9 cellular contexts compared by ENCODE assay signal in the genomic region with DNA sequence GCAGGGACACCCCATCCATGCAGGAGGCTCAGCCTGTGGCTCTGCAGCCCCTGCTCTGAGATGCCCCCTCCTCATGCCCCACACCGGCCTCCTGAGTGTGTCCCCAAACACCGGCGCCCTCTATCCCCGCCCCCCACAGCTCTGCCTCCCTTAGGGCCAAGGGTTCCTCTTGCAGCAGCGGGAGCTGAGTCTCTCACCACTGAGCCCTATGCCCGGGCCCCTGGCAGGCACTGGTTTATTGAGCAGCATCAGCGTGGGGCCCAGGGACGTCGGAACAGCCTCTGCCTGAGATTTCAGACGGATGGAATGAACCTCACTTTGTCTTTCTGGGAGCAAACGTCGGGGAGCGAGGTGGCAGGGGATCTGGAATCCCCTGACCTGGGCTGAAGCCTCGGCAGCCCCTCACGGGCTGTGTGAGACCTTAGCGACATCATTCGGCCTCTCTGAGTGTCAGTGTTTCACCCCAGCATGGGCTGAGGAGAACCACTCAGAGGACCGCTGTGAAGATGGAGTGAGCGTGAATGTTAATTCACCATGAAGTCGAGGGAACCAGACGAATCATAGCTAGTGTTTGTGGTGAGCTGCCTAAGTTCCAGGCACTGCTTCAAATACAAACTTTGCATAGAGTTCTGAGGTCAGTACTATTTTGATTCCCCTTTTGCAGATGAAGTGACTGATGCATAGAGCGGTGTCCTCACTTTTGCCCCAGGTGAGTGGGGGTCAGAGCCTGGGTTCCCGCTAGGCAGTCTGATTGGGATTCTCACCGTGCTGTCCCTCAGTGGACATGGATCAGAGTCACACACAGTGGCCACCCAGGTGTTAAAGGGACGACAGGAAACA. TPM values are rescaled to one million over a fixed set of nuclear protein-coding genes. Genes with fewer than 3 reads are reported as not detected.
DNase-seq lines count a peak whose midpoint lies in the region; ATAC-seq and TF ChIP-seq lines count a peak whose summit lies in the region.
"Had no signal": no experiment of that assay in that cellular context is flagged by ENCODE, and none has a peak within 500 bp of the region (broad histone marks: within the 10 kb centered on the region; RNA-seq: fewer than 3 reads in every experiment).

No MANE protein-coding gene starts in this region.

- no peak overlapping the region for H3K4me2 ChIP-seq in PC-3 (ENCODE audit: low read length)

- H3K4me3 ChIP-seq in mucosa of descending colon (no peak overlapping the region), PC-3 (ENCODE audit: low read length) (no peak overlapping the region), WERI-Rb-1 (ENCODE audit: low read depth, low read length) (no peak overlapping the region)

- H3F3A ChIP-seq in PC-3 (ENCODE audit: low read length, unreplicated experiment), result no peaks in the 10 kb centered on the region

- H2AFZ ChIP-seq in PC-3 (ENCODE audit: low read length), result no peak overlapping the region

- H3K79me2 ChIP-seq in PC-3 (ENCODE audit: low read length), result no peaks in the 10 kb centered on the region

- H3K9me3 ChIP-seq in mucosa of descending colon (no peaks in the 10 kb centered on the region), PC-3 (ENCODE audit: low read length) (no peaks in the 10 kb centered on the region), WERI-Rb-1 (ENCODE audit: severe bottlenecking) (no peaks in the 10 kb centered on the region)

- H3K4me1 ChIP-seq in mucosa of descending colon (ENCODE audit: low read depth) (peaks cover 16% of the 10 kb centered on the region), PC-3 (ENCODE audit: insufficient read depth, low read length) (peaks cover 33% of the 10 kb centered on the region)

- POLR2A ChIA-PET in PC-3 (lab: Charles Lee; ENCODE audit: unreplicated experiment), result interaction anchor here (0.6 kb wide), 1 partner anchor 21 kb away, joined by 3 read pairs; no protein-coding TSS in a partner anchor

- no peak overlapping the region for H3K9ac ChIP-seq in PC-3 (ENCODE audit: low read length)

- no TSS peak for BruUV-seq in PC-3 (replicated peaks; lab: Mats Ljungman, UMichigan)

- no peak for DNase-seq in mucosa of descending colon
- DNase-seq in OCI-M1 (lab: John Stamatoyannopoulos, UW), result no peak
- no peak for DNase-seq in midbrain (lab: John Stamatoyannopoulos, UW)
- no peak for DNase-seq in PC-3
- DNase-seq in WERI-Rb-1, result no peak

- H3K27ac ChIP-seq in PC-3 (ENCODE audit: low read length), result no peak overlapping the region
- H3K27ac ChIP-seq in WERI-Rb-1, result no peak overlapping the region

- TF ChIP-seq CTCF in mucosa of descending colon (IDR thresholded peaks at IDR 0.05) (no peak), PC-3 (conservative IDR thresholded peaks at IDR 0.05; ENCODE audit: low read depth, low read length) (no peak), WERI-Rb-1 (IDR thresholded peaks at IDR 0.05; ENCODE audit: low read depth, low read length) (no peak)

- no peaks in the 10 kb centered on the region for H3K9me2 ChIP-seq in PC-3 (replicated peaks; ENCODE audit: low read length)

- CTCF ChIA-PET in PC-3 (lab: Charles Lee), result no interaction called here

- intact Hi-C loops in mucosa of descending colon (cut with DNase I, micrococcal nuclease) (no loop called here), PC-3 (cut with micrococcal nuclease) (no loop called here)

- H3K36me3 ChIP-seq in mucosa of descending colon (ENCODE audit: low read depth), result no peaks in the 10 kb centered on the region
- no peaks in the 10 kb centered on the region for H3K36me3 ChIP-seq in PC-3 (ENCODE audit: low read depth, low read length)
- no peaks in the 10 kb centered on the region for H3K36me3 ChIP-seq in WERI-Rb-1

- ATAC-seq in GM18520 (IDR thresholded peaks at IDR 0.05; ENCODE audit: unreplicated experiment), result peak; percentile 47
- ATAC-seq in GM21717 (IDR thresholded peaks at IDR 0.05; ENCODE audit: unreplicated experiment), result peak; percentile 50
- peak; percentile 38 for ATAC-seq in HG03521 (IDR thresholded peaks at IDR 0.05; ENCODE audit: unreplicated experiment)
- ATAC-seq in mucosa of descending colon, result peak; percentile 32
- no peak for ATAC-seq in PC-3

- H3K27me3 ChIP-seq in PC-3 (ENCODE audit: low read length) (no peaks in the 10 kb centered on the region), WERI-Rb-1 (ENCODE audit: insufficient read depth, low read depth, severe bottlenecking) (no peaks in the 10 kb centered on the region)

- H4K20me1 ChIP-seq in PC-3 (ENCODE audit: low read length), result no peaks in the 10 kb centered on the region

RNA-seq across cellular contexts. Expression of a gene that starts 5.3 kb away (rescaled TPM):
- total RNA-seq in mucosa of descending colon (1 to 10 TPM in 2 of 3 donors, under 1 TPM in 1; 0.73 to 1.3 (median 1.0) TPM), PC-3 (2014; rRNA removed) (64.6 and 71.0 TPM in 2 replicates)
- total RNA-seq: activated T-helper 1 cell treated with anti-CD3 and anti-CD28 coated beads, Interleukin-12 subunit alpha, Interleukin-12 subunit beta, Interleukin-2, Interleukin-4 antibody, amounts not matched to agents 30 ng/mL and 10 ng/mL and 1 ng/mL, durations not matched to agents 14 hours and 24 hours and 36 hours had no signal

RNA-seq across cellular contexts. Expression of a gene that starts 43.2 kb away (rescaled TPM):
- 10 to 100 TPM; 27.7 to 31.0 (median 30.2) TPM for total RNA-seq in mucosa of descending colon
- total RNA-seq in PC-3 (2014; rRNA removed), result 42.6 and 46.1 TPM in 2 replicates

RNA-seq across cellular contexts. Expression of a gene that starts 43.3 kb away (rescaled TPM):
- total RNA-seq in mucosa of descending colon (1,000 to 10,000 TPM in 2 of 3 donors, 100 to 1,000 TPM in 1; 793 to 1,140 (median 1,020) TPM), PC-3 (2014; rRNA removed) (539 and 598 TPM in 2 replicates)

Comparison
In these comparisons a context has a peak if more than half of its experiments do, and no peak if none do; other contexts are left out.
1. RNA of a gene that starts 5.3 kb away (total RNA-seq): 64.6 to 71.0 TPM in PC-3; 0.73 to 1.3 TPM in mucosa of descending colon; every median in the first group is over 10 times any median in the second.